24 cellular contexts compared by ENCODE assay signal in the genomic region with DNA sequence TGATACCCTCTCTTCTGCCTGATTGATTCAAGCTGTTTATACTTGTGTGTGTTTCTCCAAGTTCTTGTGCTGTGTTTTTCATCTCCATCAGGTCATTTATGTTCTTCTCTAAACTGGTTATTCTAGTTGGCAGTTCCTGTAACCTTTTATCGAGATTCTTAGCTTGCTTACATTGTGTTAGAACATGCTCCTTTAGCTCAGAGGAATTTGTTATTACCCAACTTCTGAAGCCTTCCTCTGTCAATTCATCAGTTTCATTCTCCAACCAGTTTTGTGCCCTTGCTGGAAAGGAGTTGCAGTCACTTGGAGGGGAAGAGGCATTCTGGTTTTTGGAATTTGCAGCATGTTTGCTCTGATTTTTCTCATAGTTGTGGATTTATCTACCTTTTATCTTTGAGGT.
"Had no signal": no experiment of that assay in that cellular context is flagged by ENCODE, and none has a peak within 500 bp of the region (broad histone marks: within the 10 kb centered on the region; RNA-seq: fewer than 3 reads in every experiment).

No MANE protein-coding gene starts in this region.

- H3K36me3 Mint-ChIP-seq: activated naive CD8-positive, alpha-beta T cell; stimulated activated effector memory CD8-positive, alpha-beta T cell treated with anti-CD3 and anti-CD28 coated beads, Interleukin-12 subunit alpha, Interleukin-12 subunit beta, amount 100 ng/mL, for 72 hours had no signal

- H3K36me3 ChIP-seq: adrenal gland, left ventricle myocardium inferior, neutrophil, sigmoid colon, stomach, thyroid gland had no signal

- DNase-seq: activated CD4-positive, alpha-beta T cell treated with anti-CD3 and anti-CD28 coated beads for 48 hours; activated CD4-positive, alpha-beta T cell treated with anti-CD3 and anti-CD28 coated beads, Interleukin-2, amount 50 U/mL, for 48 hours; activated CD8-positive, alpha-beta memory T cell treated with anti-CD3 and anti-CD28 coated beads for 24 hours; activated effector memory CD4-positive, alpha-beta T cell treated with Interleukin-2 at 50 U/mL for 16 hours; activated naive CD4-positive, alpha-beta T cell treated with Interleukin-2 at 50 U/mL for 16 hours; adrenal gland; aorta; body of pancreas; endodermal cell; left ventricle myocardium inferior; retina; sigmoid colon; small intestine; stimulated activated CD4-positive, alpha-beta T cell treated with anti-CD3 and anti-CD28 coated beads, Interleukin-4, amount 100 ng/mL, for 24 hours; stomach; thyroid gland had no signal

- H3K4me1 Mint-ChIP-seq: endodermal cell; nephron; stimulated activated effector memory CD8-positive, alpha-beta T cell treated with anti-CD3 and anti-CD28 coated beads, Interleukin-12 subunit alpha, Interleukin-12 subunit beta, amount 100 ng/mL, for 72 hours had no signal

- H3K4me3 ChIP-seq: adrenal gland, body of pancreas, left ventricle myocardium inferior, lung, sigmoid colon, stomach, thyroid gland had no signal

- H3K27me3 Mint-ChIP-seq: activated naive CD8-positive, alpha-beta T cell; dendritic cell treated with granulocyte-macrophage colony-stimulating factor and Interleukin-4, amounts not matched to agents 40 ng/mL and 50 ng/mL, for 4 days; progenitor cell of endocrine pancreas had no signal

- H3K4me1 ChIP-seq: adrenal gland, body of pancreas, left ventricle myocardium inferior, sigmoid colon, stomach, thyroid gland had no signal

- ATAC-seq: activated CD4-positive, CD25-positive, alpha-beta regulatory T cell treated with anti-CD3 and anti-CD28 coated beads, Interleukin-2, amount 50 U/mL, for 24 hours; body of pancreas; stimulated activated effector memory CD8-positive, alpha-beta T cell treated with anti-CD3 and anti-CD28 coated beads, Interleukin-12 subunit alpha, Interleukin-12 subunit beta, amount 100 ng/mL, for 72 hours had no signal

- H3K27ac ChIP-seq: adrenal gland, body of pancreas, left ventricle myocardium inferior, neutrophil, sigmoid colon, stomach had no signal

- H3K9me3 ChIP-seq: adrenal gland, body of pancreas, neutrophil, stomach, thyroid gland had no signal

- H3K4me3 Mint-ChIP-seq: activated naive CD8-positive, alpha-beta T cell; dendritic cell treated with granulocyte-macrophage colony-stimulating factor and Interleukin-4, amounts not matched to agents 40 ng/mL and 50 ng/mL, for 4 days; endodermal cell; nephron; stimulated activated effector memory CD8-positive, alpha-beta T cell treated with anti-CD3 and anti-CD28 coated beads, Interleukin-12 subunit alpha, Interleukin-12 subunit beta, amount 100 ng/mL, for 72 hours had no signal

- H3K27me3 ChIP-seq: adrenal gland, body of pancreas, neutrophil, sigmoid colon, stomach, thyroid gland had no signal

- H3K27ac Mint-ChIP-seq: activated naive CD8-positive, alpha-beta T cell; dendritic cell treated with granulocyte-macrophage colony-stimulating factor and Interleukin-4, amounts not matched to agents 40 ng/mL and 50 ng/mL, for 4 days; endodermal cell; nephron; progenitor cell of endocrine pancreas; stimulated activated effector memory CD8-positive, alpha-beta T cell treated with anti-CD3 and anti-CD28 coated beads, Interleukin-12 subunit alpha, Interleukin-12 subunit beta, amount 100 ng/mL, for 72 hours had no signal
